29 cellular contexts compared by ENCODE assay signal in genomic region chr4:111066447-111066846, GRCh38.
DNase-seq lines count a peak whose midpoint lies in the region; ATAC-seq and TF ChIP-seq lines count a peak whose summit lies in the region.
"Had no signal": no experiment of that assay in that cellular context is flagged by ENCODE, and none has a peak within 500 bp of the region (broad histone marks: within the 10 kb centered on the region; RNA-seq: fewer than 3 reads in every experiment).

No MANE protein-coding gene starts in this region.

- ATAC-seq in GM18867 (IDR thresholded peaks at IDR 0.05; ENCODE audit: unreplicated experiment) (no peak), GM19455 (IDR thresholded peaks at IDR 0.05; ENCODE audit: unreplicated experiment) (no peak)
- ATAC-seq: A549; activated CD8-positive, alpha-beta memory T cell treated with anti-CD3 and anti-CD28 coated beads, Interleukin-2, amount 10 ng/mL, durations not matched to agents 7 days and 5 days; activated T-cell treated with anti-CD3 and anti-CD28 coated beads, Interleukin-2, amount 50 U/mL, for 72 hours; left cardiac atrium; T-helper 17 cell; upper lobe of right lung had no signal

- no peaks in the 10 kb centered on the region for H3K79me2 ChIP-seq in ACC112 (ENCODE audit: control insufficient read depth, insufficient read depth, low read length, unreplicated experiment)
- H3K79me2 ChIP-seq in OCI-LY7 (ENCODE audit: insufficient read depth, low read depth, low read length) = no peaks in the 10 kb centered on the region

- H2AFZ ChIP-seq in ACC112 (ENCODE audit: low read length, unreplicated experiment) (no peak overlapping the region), OCI-LY7 (ENCODE audit: low read length) (no peak overlapping the region)

- H3K27me3 ChIP-seq in ACC112 (ENCODE audit: insufficient read depth, low read length) = no peaks in the 10 kb centered on the region
- H3K27me3 ChIP-seq: BLaER1 treated with 17β-estradiol and CSF1 and Interleukin-3, amounts not matched to agents 10 nM and 100 nM; esophagus squamous epithelium; upper lobe of right lung had no signal

- no peaks in the 10 kb centered on the region for H3K9me3 ChIP-seq in mesodermal cell (ENCODE audit: control insufficient read depth, low read length)
- H3K9me3 ChIP-seq in OCI-LY7 (ENCODE audit: low read length) = no peaks in the 10 kb centered on the region
- H3K9me3 ChIP-seq: A549; BLaER1 treated with 17β-estradiol and CSF1 and Interleukin-3, amounts not matched to agents 10 nM and 100 nM; Caco-2; esophagus squamous epithelium; upper lobe of right lung had no signal

- POLR2A ChIA-PET in OCI-LY7 (lab: Charles Lee) = no interaction called here

- H3K27ac ChIP-seq in ACC112 (ENCODE audit: low read depth, low read length) (peak overlapping the region; percentile 71), mesodermal cell (ENCODE audit: low read depth, low read length, severe bottlenecking) (peak overlapping the region; percentile 80), OCI-LY7 (ENCODE audit: low read depth, low read length, poor library complexity, severe bottlenecking) (no peak overlapping the region)
- H3K27ac ChIP-seq: BLaER1 treated with 17β-estradiol and CSF1 and Interleukin-3, amounts not matched to agents 10 nM and 100 nM; esophagus squamous epithelium; upper lobe of right lung; VCaP had no signal

- peaks cover 6% of the 10 kb centered on the region for H3K4me1 ChIP-seq in ACC112 (ENCODE audit: control insufficient read depth, insufficient read depth, low read length, unreplicated experiment)
- peaks cover 35% of the 10 kb centered on the region for H3K4me1 ChIP-seq in mesodermal cell (ENCODE audit: control insufficient read depth, insufficient read depth, low read length, poor library complexity, severe bottlenecking)
- no peaks in the 10 kb centered on the region for H3K4me1 ChIP-seq in OCI-LY7 (ENCODE audit: insufficient read depth, low read length, poor library complexity, severe bottlenecking)
- H3K4me1 ChIP-seq: Caco-2, esophagus squamous epithelium, upper lobe of right lung had no signal

- intact Hi-C loops in OCI-LY7 (cut with micrococcal nuclease; ENCODE audit: unreplicated experiment) = no loop called here

- H3K4me3 ChIP-seq in ACC112 (ENCODE audit: low read depth, low read length) (no peak overlapping the region), epithelial cell of esophagus (ENCODE audit: low read length) (no peak overlapping the region), mesodermal cell (ENCODE audit: extremely low read depth, insufficient read depth, low read length, poor library complexity, severe bottlenecking) (no peak overlapping the region), OCI-LY7 (ENCODE audit: low read depth, low read length, poor library complexity, severe bottlenecking) (no peak overlapping the region)
- H3K4me3 ChIP-seq: A549; BLaER1 treated with 17β-estradiol and CSF1 and Interleukin-3, amounts not matched to agents 10 nM and 100 nM; esophagus squamous epithelium; upper lobe of right lung had no signal

- H3K9me2 ChIP-seq in OCI-LY7 (ENCODE audit: insufficient read depth, low read length) = no peaks in the 10 kb centered on the region

- BruUV-seq in OCI-LY7 (replicated peaks; lab: Mats Ljungman, UMichigan) = no TSS peak

- DNase-seq in HT1080 (ENCODE audit: low read depth) = peak; percentile 45
- peak; percentile 16 for DNase-seq in epithelial cell of esophagus (ENCODE audit: low read depth)
- DNase-seq in NCI-H524 (lab: John Stamatoyannopoulos, UW) = no peak
- no peak for DNase-seq in OCI-LY7 (ENCODE audit: low spot score)
- DNase-seq: activated CD4-positive, alpha-beta T cell treated with anti-CD3 and anti-CD28 coated beads, Interleukin-2, amount 50 U/mL, for 1 hour; activated CD8-positive, alpha-beta memory T cell treated with anti-CD3 and anti-CD28 coated beads, Interleukin-2, amount 10 ng/mL, durations not matched to agents 7 days and 5 days; activated naive CD4-positive, alpha-beta T cell treated with Interleukin-2 at 50 U/mL for 16 hours; activated T-cell treated with anti-CD3 and anti-CD28 coated beads, Interleukin-2, amount 50 U/mL, for 72 hours; amygdala; Caco-2; cortex of kidney; esophagus squamous epithelium; KBM-7; left cardiac atrium; MV-4-11; NCI-H1694; NCI-H2171; NCI-H526; nucleus accumbens; substantia nigra; T-helper 17 cell; upper lobe of right lung had no signal

- CTCF ChIA-PET in OCI-LY7 (lab: Charles Lee; ENCODE audit: unreplicated experiment) = no interaction called here

- no peaks in the 10 kb centered on the region for H4K20me1 ChIP-seq in OCI-LY7 (ENCODE audit: insufficient read depth, low read length)
- H4K20me1 ChIP-seq: BLaER1 treated with 17β-estradiol and CSF1 and Interleukin-3, amounts not matched to agents 10 nM and 100 nM had no signal

- H3K4me2 ChIP-seq in OCI-LY7 (ENCODE audit: low read length) = no peak overlapping the region
- H3K4me2 ChIP-seq: A549 had no signal

- H3K36me3 ChIP-seq in ACC112 (ENCODE audit: insufficient read depth, low read length) = no peaks in the 10 kb centered on the region
- no peaks in the 10 kb centered on the region for H3K36me3 ChIP-seq in mesodermal cell (ENCODE audit: control insufficient read depth, insufficient read depth, low read length)
- no peaks in the 10 kb centered on the region for H3K36me3 ChIP-seq in OCI-LY7 (ENCODE audit: insufficient read depth, low read length)
- H3K36me3 ChIP-seq: BLaER1 treated with 17β-estradiol and CSF1 and Interleukin-3, amounts not matched to agents 10 nM and 100 nM; esophagus squamous epithelium; upper lobe of right lung had no signal

- TF ChIP-seq CTCF in epithelial cell of esophagus (IDR thresholded peaks at IDR 0.05; ENCODE audit: insufficient read depth, low read depth, low read length, missing control alignments) (no peak), OCI-LY7 (conservative IDR thresholded peaks at IDR 0.05; ENCODE audit: low read length) (no peak)

Comparison
In these comparisons a context has a peak if more than half of its experiments do, and no peak if none do; other contexts are left out.
1. DNase-seq: peak in HT1080 (single experiment) and epithelial cell of esophagus (single experiment); none in NCI-H524 (0 of 2) and OCI-LY7 (single experiment).